Comparison of ENCODE assay signal across 8 cellular contexts in the genomic region with DNA sequence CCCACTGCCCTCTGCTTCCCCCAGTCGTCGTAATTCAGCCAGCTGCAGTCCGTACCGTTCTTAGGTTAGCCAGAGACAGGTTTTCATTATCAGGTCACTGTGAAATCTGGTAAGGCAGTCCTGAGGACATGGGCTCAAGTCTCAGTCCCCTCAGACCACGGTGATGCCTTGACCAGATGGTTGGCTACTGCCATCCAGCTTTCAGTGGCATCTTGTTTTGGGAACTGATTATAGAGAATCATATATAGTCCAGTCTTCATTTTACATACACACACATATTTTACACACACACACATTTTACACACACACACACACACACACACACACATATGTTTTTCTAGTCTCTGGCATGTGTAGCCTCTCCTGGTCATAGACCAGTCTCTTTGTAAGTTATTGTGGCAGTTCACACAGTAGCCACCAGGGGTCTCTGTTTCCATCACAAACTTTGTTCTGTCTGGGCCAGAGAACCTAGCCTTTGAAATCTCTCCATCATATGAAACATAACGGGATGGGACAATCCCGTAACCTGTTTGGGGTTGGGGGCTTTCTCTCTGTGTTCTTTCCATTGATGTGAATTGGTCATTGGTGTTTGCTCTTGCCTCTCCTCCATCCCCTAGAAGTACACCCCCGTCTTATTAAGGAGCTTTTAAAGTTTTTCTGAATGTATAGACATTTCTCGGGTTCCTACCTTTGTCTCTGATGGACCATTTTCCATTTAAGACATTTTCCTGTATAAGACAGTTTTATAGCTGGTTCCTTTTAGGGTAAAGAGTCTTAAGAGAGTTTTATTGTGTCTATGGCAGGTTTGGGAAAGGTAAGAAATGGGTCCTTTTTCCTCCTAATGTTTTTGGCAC. TPM values are rescaled to one million over a fixed set of nuclear protein-coding genes. Genes with fewer than 3 reads are reported as not detected.
A peak's percentile ranks its signal among the peaks of the same experiment; 100 is the strongest.
DNase-seq lines count a peak whose midpoint lies in the region; ATAC-seq and TF ChIP-seq lines count a peak whose summit lies in the region.

No MANE protein-coding gene starts in this region.

- TF ChIP-seq CTCF in heart right ventricle (IDR thresholded peaks at IDR 0.05) = peak; percentile 69 to 84 (median 81)
- TF ChIP-seq CTCF in sigmoid colon (IDR thresholded peaks at IDR 0.05) = peak; percentile 69 to 84 (median 82)

- H3K27ac ChIP-seq in heart right ventricle (peak overlapping the region in 9 of 10 donors; percentile 28 to 86 (median 74)), sigmoid colon (peak overlapping the region in 2 of 4 donors; percentile 18 to 64)

- DNase-seq in Ammon's horn (ENCODE audit: low spot score) (peak; percentile 74), NCI-H1092 (lab: John Stamatoyannopoulos, UW) (peak; percentile 35), T-helper 1 cell (peak in 4 of 5 donors; percentile 42 to 72 (median 66)), heart right ventricle (peak in 1 of 2 donors; percentile 81), sigmoid colon (peak; percentile 83)
- peak; percentile 77 for DNase-seq in activated naive CD8-positive, alpha-beta T cell treated with anti-CD3 and anti-CD28 coated beads, Interleukin-2, amount 50 U/mL, for 24 hours

- H3K4me1 ChIP-seq in heart right ventricle = peaks cover 1 to 54% (median 33%) of the 10 kb centered on the region in 9 donors
- peaks cover 0 to 12% (median 5%) of the 10 kb centered on the region in 4 donors for H3K4me1 ChIP-seq in sigmoid colon

- ATAC-seq in GM19023 (IDR thresholded peaks at IDR 0.05; ENCODE audit: unreplicated experiment) (peak; percentile 63), heart right ventricle (peak; percentile 51 to 87 (median 70)), GM18858 (IDR thresholded peaks at IDR 0.05; ENCODE audit: unreplicated experiment) (no peak)
- ATAC-seq in activated naive CD8-positive, alpha-beta T cell treated with anti-CD3 and anti-CD28 coated beads, Interleukin-2, amount 50 U/mL, for 24 hours = peak; percentile 42

- H3K9me3 ChIP-seq in heart right ventricle (no peaks in the 10 kb centered on the region), sigmoid colon (no peaks in the 10 kb centered on the region)

- no peak for TF ChIP-seq POLR2A in sigmoid colon (IDR thresholded peaks at IDR 0.05)

- H3K9me3 Mint-ChIP-seq in activated naive CD8-positive, alpha-beta T cell treated with anti-CD3 and anti-CD28 coated beads, Interleukin-2, amount 50 U/mL, for 24 hours = no peaks in the 10 kb centered on the region

- H3K27me3 ChIP-seq in heart right ventricle (peaks cover 0 to 6% (median 0%) of the 10 kb centered on the region in 7 donors), sigmoid colon (no peaks in the 10 kb centered on the region)

- H3K27me3 Mint-ChIP-seq in activated naive CD8-positive, alpha-beta T cell treated with anti-CD3 and anti-CD28 coated beads, Interleukin-2, amount 50 U/mL, for 24 hours = no peaks in the 10 kb centered on the region

- H3K36me3 ChIP-seq in heart right ventricle (peaks cover 0 to 40% (median 4%) of the 10 kb centered on the region in 9 donors), sigmoid colon (peaks cover 0 to 21% (median 4%) of the 10 kb centered on the region in 4 donors)

- intact Hi-C loops in heart right ventricle (cut with DNase I) (no loop called here), sigmoid colon (cut with DNase I) (no loop called here)

- peaks cover 48% of the 10 kb centered on the region for H3K4me1 Mint-ChIP-seq in activated naive CD8-positive, alpha-beta T cell treated with anti-CD3 and anti-CD28 coated beads, Interleukin-2, amount 50 U/mL, for 24 hours

- no peak overlapping the region for H3K4me3 Mint-ChIP-seq in activated naive CD8-positive, alpha-beta T cell treated with anti-CD3 and anti-CD28 coated beads, Interleukin-2, amount 50 U/mL, for 24 hours

- H3K4me3 ChIP-seq in heart right ventricle (no peak overlapping the region), sigmoid colon (no peak overlapping the region)

- H3K36me3 Mint-ChIP-seq in activated naive CD8-positive, alpha-beta T cell treated with anti-CD3 and anti-CD28 coated beads, Interleukin-2, amount 50 U/mL, for 24 hours (ENCODE audit: low read depth) = peaks cover 2% of the 10 kb centered on the region

- H3K27ac Mint-ChIP-seq in activated naive CD8-positive, alpha-beta T cell treated with anti-CD3 and anti-CD28 coated beads, Interleukin-2, amount 50 U/mL, for 24 hours = peak overlapping the region; percentile 12

- WGBS in heart right ventricle, 2 donors = 62 to 68% methylated on average over 9 of the region's 9 CpGs
- 57 to 67% methylated on average over 9 of the region's 9 CpGs for WGBS in sigmoid colon, 2 donors

- no peak for TF ChIP-seq EP300 in sigmoid colon (IDR thresholded peaks at IDR 0.05)

RNA-seq across cellular contexts. Expression of a gene that starts 8.4 kb away (rescaled TPM):
- total RNA-seq in heart right ventricle = 1 to 10 TPM in 3 of 10 donors, under 1 TPM in 7; 0.49 to 5.4 (median 0.79) TPM
- polyA plus RNA-seq in heart right ventricle = under 1 TPM; 0.29 to 0.87 TPM
- 1 to 10 TPM; 1.6 to 3.2 (median 2.7) TPM for total RNA-seq in sigmoid colon
- polyA plus RNA-seq in sigmoid colon = 10 to 100 TPM in 1 of 3 donors, 1 to 10 TPM in 2; 7.2 to 23.2 (median 9.9) TPM

RNA-seq across cellular contexts. Expression of a gene that starts 45.5 kb away (rescaled TPM):
- total RNA-seq in heart right ventricle = 10 to 100 TPM in 3 of 10 donors, 1 to 10 TPM in 7; 5.0 to 26.0 (median 7.0) TPM
- 1 to 10 TPM in 1 of 2 donors, under 1 TPM in 1; 0.90 to 2.4 TPM for polyA plus RNA-seq in heart right ventricle
- total RNA-seq in sigmoid colon = 1 to 10 TPM; 3.6 to 6.9 (median 4.8) TPM
- 10 to 100 TPM in 1 of 3 donors, 1 to 10 TPM in 2; 2.5 to 25.9 (median 4.2) TPM for polyA plus RNA-seq in sigmoid colon
